8 cellular contexts compared by ENCODE assay signal in genomic region chr3:124761250-124761796, GRCh38. TPM values are rescaled to one million over a fixed set of nuclear protein-coding genes. Genes with fewer than 3 reads are reported as not detected.
DNase-seq lines count a peak whose midpoint lies in the region; ATAC-seq and TF ChIP-seq lines count a peak whose summit lies in the region.

No MANE protein-coding gene starts in this region.

- intact Hi-C loops in left ventricle myocardium inferior (cut with micrococcal nuclease): loop anchor here (2.0 kb wide), 1 partner anchor 139 kb away; no protein-coding TSS in a partner anchor

- DNase-seq in NCI-H1694 (lab: John Stamatoyannopoulos, UW) (peak; percentile 83), T-helper 17 cell (peak; percentile 55 to 70 (median 60)), amniotic epithelial cell (ENCODE audit: low read depth) (peak; percentile 90), left ventricle myocardium inferior (peak; percentile 89), retina (peak; percentile 84)

- H3K4me1 ChIP-seq in ACC112 (ENCODE audit: control insufficient read depth, insufficient read depth, low read length, unreplicated experiment) (peaks cover 10% of the 10 kb centered on the region), left ventricle myocardium inferior (peaks cover 21% of the 10 kb centered on the region)

- H3K27me3 Mint-ChIP-seq in T-helper 17 cell: peaks cover 25% of the 10 kb centered on the region

- H3K27ac ChIP-seq in ACC112 (ENCODE audit: low read depth, low read length): peak overlapping the region; percentile 36; the same call in 1 of the 2 replicates
- H3K27ac ChIP-seq in left ventricle myocardium inferior (replicated peaks): peak overlapping the region; percentile 71

- peak overlapping the region; percentile 75 for H3K4me3 Mint-ChIP-seq in T-helper 17 cell

- peaks cover 7% of the 10 kb centered on the region for H3K4me1 Mint-ChIP-seq in T-helper 17 cell

- H3K36me3 ChIP-seq in ACC112 (ENCODE audit: insufficient read depth, low read length) (0 out of 2 replicates have a peak, but pooled peaks cover 3% of the 10 kb centered on the region), left ventricle myocardium inferior (peaks cover 32% of the 10 kb centered on the region)

- no peaks in the 10 kb centered on the region for H3K79me2 ChIP-seq in ACC112 (ENCODE audit: control insufficient read depth, insufficient read depth, low read length, unreplicated experiment)

- peak; percentile 98 for TF ChIP-seq CTCF in left ventricle myocardium inferior (IDR thresholded peaks at IDR 0.05; ENCODE audit: borderline replicate concordance)

- no peaks in the 10 kb centered on the region for H3K9me3 ChIP-seq in T-helper 17 cell (ENCODE audit: control insufficient read depth, low read length, poor library complexity, severe bottlenecking)
- no peaks in the 10 kb centered on the region for H3K9me3 ChIP-seq in left ventricle myocardium inferior (replicated peaks)

- H3K4me3 ChIP-seq in ACC112 (ENCODE audit: low read depth, low read length): no peak overlapping the region
- H3K4me3 ChIP-seq in left ventricle myocardium inferior: no peak overlapping the region

- ATAC-seq in GM19023 (IDR thresholded peaks at IDR 0.05; ENCODE audit: unreplicated experiment): peak; percentile 63
- peak; percentile 92 for ATAC-seq in T-helper 17 cell
- no peak for ATAC-seq in GM21360 (IDR thresholded peaks at IDR 0.05; ENCODE audit: unreplicated experiment)

- H3K27ac Mint-ChIP-seq in T-helper 17 cell: no peak overlapping the region

- H3K27me3 ChIP-seq in ACC112 (ENCODE audit: insufficient read depth, low read length) (no peaks in the 10 kb centered on the region), left ventricle myocardium inferior (ENCODE audit: low read depth) (no peaks in the 10 kb centered on the region)

- peaks cover 4% of the 10 kb centered on the region for H3K36me3 Mint-ChIP-seq in T-helper 17 cell (ENCODE audit: low read depth)

- H2AFZ ChIP-seq in ACC112 (ENCODE audit: low read length, unreplicated experiment): no peak overlapping the region

RNA-seq across cellular contexts. Expression of gene UMPS, which starts 31.1 kb away (rescaled TPM):
- total RNA-seq in T-helper 17 cell: 10 to 100 TPM; 12.1 to 17.0 TPM
- 9.0 TPM for total RNA-seq in left ventricle myocardium inferior
